Comparison of ENCODE assay signal across 8 cellular contexts in genomic region chr17:7011415-7011814, GRCh38. TPM values are rescaled to one million over a fixed set of nuclear protein-coding genes. Genes with fewer than 3 reads are reported as not detected.
DNase-seq lines count a peak whose midpoint lies in the region; ATAC-seq and TF ChIP-seq lines count a peak whose summit lies in the region.

No MANE protein-coding gene starts in this region.

- intact Hi-C loops in left ventricle myocardium inferior (cut with micrococcal nuclease): no loop called here
- intact Hi-C loops in Right ventricle myocardium inferior (cut with DNase I): no loop called here
- intact Hi-C loops in breast epithelium (cut with DNase I; ENCODE audit: low total_unique reads): no loop called here
- intact Hi-C loops in uterus (cut with DNase I; ENCODE audit: low total_unique reads): no loop called here

- H3K27ac Mint-ChIP-seq in mesothelial cell of epicardium: peak overlapping the region; percentile 99

- peaks cover 64% of the 10 kb centered on the region for H3K4me1 ChIP-seq in left ventricle myocardium inferior
- H3K4me1 ChIP-seq in breast epithelium: peaks cover 13 to 18% of the 10 kb centered on the region in 2 donors
- peaks cover 0 to 8% of the 10 kb centered on the region in 2 donors for H3K4me1 ChIP-seq in uterus

- H3K36me3 ChIP-seq in left ventricle myocardium inferior: peaks cover 13% of the 10 kb centered on the region
- H3K36me3 ChIP-seq in breast epithelium: no peaks in the 10 kb centered on the region
- H3K36me3 ChIP-seq in uterus: no peaks in the 10 kb centered on the region

- no peaks in the 10 kb centered on the region for H3K27me3 Mint-ChIP-seq in mesothelial cell of epicardium (ENCODE audit: low read depth)

- H3K4me1 Mint-ChIP-seq in mesothelial cell of epicardium: peaks cover 45% of the 10 kb centered on the region

- H3K27me3 ChIP-seq in left ventricle myocardium inferior (ENCODE audit: low read depth) (no peaks in the 10 kb centered on the region), breast epithelium (no peaks in the 10 kb centered on the region), uterus (no peaks in the 10 kb centered on the region)

- TF ChIP-seq CTCF in left ventricle myocardium inferior (IDR thresholded peaks at IDR 0.05; ENCODE audit: borderline replicate concordance) (no peak), breast epithelium (IDR thresholded peaks at IDR 0.05) (no peak), mesothelial cell of epicardium (IDR thresholded peaks at IDR 0.05; ENCODE audit: unreplicated experiment) (no peak), uterus (IDR thresholded peaks at IDR 0.05) (no peak)

- no peaks in the 10 kb centered on the region for H3K9me3 Mint-ChIP-seq in mesothelial cell of epicardium

- H3K27ac ChIP-seq in left ventricle myocardium inferior (replicated peaks) (no peak overlapping the region), breast epithelium (peak overlapping the region in 1 of 2 donors; percentile 97), uterus (peak overlapping the region in 1 of 2 donors; percentile 96)

- no peak for ATAC-seq in Right ventricle myocardium inferior

- H3K4me3 ChIP-seq in left ventricle myocardium inferior: peak overlapping the region; percentile 83
- H3K4me3 ChIP-seq in breast epithelium: peak overlapping the region; percentile 67 to 93 (median 87)
- H3K4me3 ChIP-seq in uterus: peak overlapping the region; percentile 81 to 87

- H3K36me3 Mint-ChIP-seq in mesothelial cell of epicardium: peaks cover 3% of the 10 kb centered on the region

- no peaks in the 10 kb centered on the region for H3K9me3 ChIP-seq in left ventricle myocardium inferior (replicated peaks)
- no peaks in the 10 kb centered on the region for H3K9me3 ChIP-seq in breast epithelium
- H3K9me3 ChIP-seq in uterus: no peaks in the 10 kb centered on the region

- DNase-seq in left ventricle myocardium inferior: no peak
- no peak for DNase-seq in Right ventricle myocardium inferior (ENCODE audit: missing footprints)
- no peak for DNase-seq in breast epithelium (ENCODE audit: low spot score in 2 of 2)
- no peak for DNase-seq in mesothelial cell of epicardium (ENCODE audit: low spot score in 2 of 2, unreplicated experiment in 2 of 2)
- DNase-seq in uterus: no peak
- no peak for DNase-seq in pons (ENCODE audit: low spot score)
- DNase-seq in stimulated activated CD8-positive, alpha-beta memory T cell treated with anti-CD3 and anti-CD28 coated beads, Interleukin-4, amount 100 ng/mL, for 48 hours: no peak
- DNase-seq in A172 (ENCODE audit: low spot score): no peak

- TF ChIP-seq POLR2A in breast epithelium (IDR thresholded peaks at IDR 0.05) (no peak), uterus (IDR thresholded peaks at IDR 0.05) (no peak)

- H3K4me3 Mint-ChIP-seq in mesothelial cell of epicardium: peak overlapping the region; percentile 97

RNA-seq across cellular contexts. Expression of gene RNASEK, which starts 1.0 kb away (rescaled TPM):
- 174 TPM for total RNA-seq in left ventricle myocardium inferior
- total RNA-seq in Right ventricle myocardium inferior: 177 TPM
- total RNA-seq in breast epithelium: 100 to 1,000 TPM in 1 of 3 donors, 10 to 100 TPM in 2; 18.7 to 154 (median 93.4) TPM
- total RNA-seq in mesothelial cell of epicardium: 154 to 166 TPM (median 159 TPM) in 3 replicates
- total RNA-seq in uterus: 100 to 1,000 TPM in 2 of 4 donors, 10 to 100 TPM in 2; 30.8 to 153 (median 101) TPM
- 220 and 249 TPM in 2 replicates for total RNA-seq in A172 (2014; rRNA removed; shearing (Covaris generic))

RNA-seq across cellular contexts. Expression of gene BCL6B, which starts 11.4 kb away (rescaled TPM):
- total RNA-seq in left ventricle myocardium inferior: 13.7 TPM
- total RNA-seq in Right ventricle myocardium inferior: 14.0 TPM
- total RNA-seq in breast epithelium: 1 to 10 TPM; 1.4 to 5.9 (median 4.1) TPM
- total RNA-seq in mesothelial cell of epicardium: 0.22 to 0.34 TPM in 2 of 3 replicates, not detected in the other
- total RNA-seq in uterus: 10 to 100 TPM in 3 of 4 donors, 1 to 10 TPM in 1; 9.7 to 32.8 (median 22.7) TPM
- 0.07 TPM in 1 of 2 replicates, not detected in the other for total RNA-seq in A172 (2014; rRNA removed; shearing (Covaris generic))

RNA-seq across cellular contexts. Expression of gene ALOX12, which starts 15.6 kb away (rescaled TPM):
- total RNA-seq in left ventricle myocardium inferior (not detected), Right ventricle myocardium inferior (0.11 TPM), breast epithelium (not detected), mesothelial cell of epicardium (0.22 to 0.40 TPM in 2 of 3 replicates, not detected in the other), uterus (under 1 TPM in 2 of 4 donors, not detected in 2; 0.14 to 0.34 TPM)
- not detected in 2 replicates for total RNA-seq in A172 (2014; rRNA removed; shearing (Covaris generic))

RNA-seq across cellular contexts. Expression of gene SLC16A13, which starts 24.4 kb away (rescaled TPM):
- total RNA-seq in left ventricle myocardium inferior (1.4 TPM), Right ventricle myocardium inferior (1.8 TPM), breast epithelium (1 to 10 TPM in 2 of 3 donors, under 1 TPM in 1; 0.32 to 3.5 (median 2.6) TPM), mesothelial cell of epicardium (10.4 to 10.7 TPM (median 10.7 TPM) in 3 replicates), uterus (1 to 10 TPM in 1 of 4 donors, under 1 TPM in 1, not detected in 2; 0.51 to 3.4 TPM)
- total RNA-seq in A172 (2014; rRNA removed; shearing (Covaris generic)): 0.74 and 1.9 TPM in 2 replicates

RNA-seq across cellular contexts. Expression of gene SLC16A11, which starts 32.5 kb away (rescaled TPM):
- total RNA-seq in left ventricle myocardium inferior (0.38 TPM), Right ventricle myocardium inferior (0.78 TPM), breast epithelium (1 to 10 TPM in 2 of 3 donors, not detected in 1; 1.5 to 3.6 TPM), mesothelial cell of epicardium (4.1 to 5.1 TPM (median 4.2 TPM) in 3 replicates), uterus (1 to 10 TPM in 1 of 4 donors, under 1 TPM in 3; 0.14 to 10.0 (median 0.85) TPM)
- not detected in 2 replicates for total RNA-seq in A172 (2014; rRNA removed; shearing (Covaris generic))
